In the genomic region with DNA sequence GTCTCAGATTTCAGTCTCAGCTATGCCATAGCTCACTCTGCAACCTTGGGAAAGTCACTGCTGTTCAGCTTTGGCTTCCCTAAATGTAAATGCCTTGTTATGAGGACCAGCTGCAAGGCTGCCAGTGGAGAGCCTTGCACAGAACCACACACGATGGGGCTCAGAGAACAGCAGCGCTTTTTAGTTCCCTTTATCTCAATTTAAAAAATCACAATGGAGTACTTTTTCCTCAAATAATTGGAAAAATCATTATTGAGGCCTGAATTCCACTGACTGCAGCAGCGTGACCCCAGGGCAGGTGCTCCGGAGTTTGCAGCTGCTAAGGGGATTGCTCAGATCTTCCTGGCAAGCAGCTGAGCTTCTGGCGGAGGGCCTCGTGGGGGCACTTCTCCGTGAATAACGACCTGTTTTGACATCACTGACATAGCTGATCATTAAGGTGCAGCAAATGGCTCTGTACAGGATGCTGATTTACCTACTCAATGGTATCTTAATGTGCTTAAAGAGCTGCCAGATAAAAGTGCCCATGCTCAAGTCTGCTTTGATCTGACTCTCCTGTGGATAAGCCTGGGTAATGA, we compare ENCODE assay signal across 12 cellular contexts.
A peak's percentile ranks its signal among the peaks of the same experiment; 100 is the strongest.
DNase-seq lines count a peak whose midpoint lies in the region; ATAC-seq lines count a peak whose summit lies in the region.
"Had no signal": no experiment of that assay in that cellular context is flagged by ENCODE, and none has a peak within 500 bp of the region (broad histone marks: within the 10 kb centered on the region; RNA-seq: fewer than 3 reads in every experiment).

No MANE protein-coding gene starts in this region.

- ATAC-seq in GM19463 (IDR thresholded peaks at IDR 0.05; ENCODE audit: unreplicated experiment), result no peak
- ATAC-seq in stimulated activated naive CD8-positive, alpha-beta T cell treated with anti-CD3 and anti-CD28 coated beads, Interleukin-15, Interleukin-2, amounts not matched to agents 100 U/mL and 50 U/mL, for 24 hours, result no peak
- ATAC-seq: WTC11 had no signal

- DNase-seq in NCI-H1417 treated with DMSO at 0.1 percent for 48 hours (lab: John Stamatoyannopoulos, UW) (peak; percentile 83), NCI-H345 (lab: John Stamatoyannopoulos, UW) (peak; percentile 18), dermis blood vessel endothelial cell (peak; percentile 35), retina (peak; percentile 57), AG20443 (ENCODE audit: low spot score) (no peak), NCI-H2196 (lab: John Stamatoyannopoulos, UW; ENCODE audit: unreplicated experiment) (no peak)
- DNase-seq in stimulated activated naive CD8-positive, alpha-beta T cell treated with anti-CD3 and anti-CD28 coated beads, Interleukin-15, Interleukin-2, amounts not matched to agents 100 U/mL and 50 U/mL, for 24 hours, result no peak
- DNase-seq: activated naive CD4-positive, alpha-beta T cell treated with Interleukin-2 at 50 U/mL for 16 hours; effector CD8-positive, alpha-beta T cell; pancreas had no signal

Comparison
In these comparisons a context has a peak if more than half of its experiments do, and no peak if none do; other contexts are left out.
1. DNase-seq: peak in NCI-H1417 treated with DMSO at 0.1 percent for 48 hours (single experiment), NCI-H345 (single experiment), dermis blood vessel endothelial cell (single experiment) and retina (single experiment); none in AG20443 (single experiment), NCI-H2196 (single experiment) and stimulated activated naive CD8-positive, alpha-beta T cell treated with anti-CD3 and anti-CD28 coated beads, Interleukin-15, Interleukin-2, amounts not matched to agents 100 U/mL and 50 U/mL, for 24 hours (single experiment).